ENCODE assay signal across 8 cellular contexts in genomic region chr14:50083467-50084337, GRCh38. TPM values are rescaled to one million over a fixed set of nuclear protein-coding genes. Genes with fewer than 3 reads are reported as not detected.
DNase-seq lines count a peak whose midpoint lies in the region; ATAC-seq and TF ChIP-seq lines count a peak whose summit lies in the region.

No MANE protein-coding gene starts in this region.

- no peaks in the 10 kb centered on the region for H3K9me3 Mint-ChIP-seq in activated CD4-positive, alpha-beta T cell treated with anti-CD3 and anti-CD28 coated beads for 36 hours (ENCODE audit: low read depth)

- peaks cover 10% of the 10 kb centered on the region for H3K36me3 Mint-ChIP-seq in activated CD4-positive, alpha-beta T cell treated with anti-CD3 and anti-CD28 coated beads for 36 hours (ENCODE audit: low read depth)

- no peak for TF ChIP-seq EP300 in suprapubic skin (IDR thresholded peaks at IDR 0.05)

- peak overlapping the region; percentile 94 for H3K27ac Mint-ChIP-seq in activated CD4-positive, alpha-beta T cell treated with anti-CD3 and anti-CD28 coated beads for 36 hours

- peak overlapping the region; percentile 68 for H3K4me3 Mint-ChIP-seq in activated CD4-positive, alpha-beta T cell treated with anti-CD3 and anti-CD28 coated beads for 36 hours

- POLR2A ChIA-PET in activated CD4-positive, alpha-beta T cell treated with anti-CD3 and anti-CD28 coated beads for 36 hours (lab: Charles Lee): interaction anchor here (0.6 to 3.7 kb wide), 20 partner anchors 12 to 225 kb away, joined by 3 to 65 read pairs (median 4); no protein-coding TSS in a partner anchor

- no peak for TF ChIP-seq POLR2A in esophagus squamous epithelium (IDR thresholded peaks at IDR 0.05)
- no peak for TF ChIP-seq POLR2A in suprapubic skin (IDR thresholded peaks at IDR 0.05)

- WGBS in esophagus squamous epithelium, 2 donors: 74 to 81% methylated on average over 9 to 15 of the region's 17 CpGs
- WGBS in suprapubic skin: 74% methylated on average over 16 of the region's 17 CpGs

- peaks cover 83% of the 10 kb centered on the region for H3K4me1 Mint-ChIP-seq in activated CD4-positive, alpha-beta T cell treated with anti-CD3 and anti-CD28 coated beads for 36 hours

- no peaks in the 10 kb centered on the region for H3K27me3 Mint-ChIP-seq in activated CD4-positive, alpha-beta T cell treated with anti-CD3 and anti-CD28 coated beads for 36 hours

- H3K9me3 ChIP-seq in esophagus squamous epithelium: no peaks in the 10 kb centered on the region
- no peaks in the 10 kb centered on the region for H3K9me3 ChIP-seq in suprapubic skin

- CTCF ChIA-PET in activated CD4-positive, alpha-beta T cell treated with anti-CD3 and anti-CD28 coated beads for 36 hours (lab: Charles Lee): interaction anchor here (0.6 to 3.4 kb wide), 12 partner anchors 17 to 440 kb away, joined by 3 to 32 read pairs (median 8); no protein-coding TSS in a partner anchor

- H3K27me3 ChIP-seq in esophagus squamous epithelium (no peaks in the 10 kb centered on the region), suprapubic skin (no peaks in the 10 kb centered on the region)

- H3K4me3 ChIP-seq in esophagus squamous epithelium: no peak overlapping the region
- H3K4me3 ChIP-seq in suprapubic skin: no peak overlapping the region

- H3K36me3 ChIP-seq in esophagus squamous epithelium: peaks cover 0 to 4% (median 0%) of the 10 kb centered on the region in 3 donors
- no peaks in the 10 kb centered on the region for H3K36me3 ChIP-seq in suprapubic skin

- intact Hi-C loops in activated CD4-positive, alpha-beta T cell treated with anti-CD3 and anti-CD28 coated beads for 36 hours (cut with DNase I, micrococcal nuclease): loop anchor here (1.0 to 2.0 kb wide), 13 partner anchors 13 to 315 kb away; partner anchors contain the start of genes ARF6 (in 1 of the 2) and KLHDC2 (in 1 of the 2)
- intact Hi-C loops in esophagus squamous epithelium (cut with DNase I): no loop called here

- ATAC-seq in GM18517 (IDR thresholded peaks at IDR 0.05; ENCODE audit: unreplicated experiment) (peak; percentile 38), HG02938 (IDR thresholded peaks at IDR 0.05; ENCODE audit: unreplicated experiment) (peak; percentile 31)
- ATAC-seq in activated CD4-positive, alpha-beta T cell treated with anti-CD3 and anti-CD28 coated beads for 36 hours: peak; percentile 75

- H3K4me1 ChIP-seq in esophagus squamous epithelium: peaks cover 0 to 34% (median 15%) of the 10 kb centered on the region in 3 donors
- peaks cover 27% of the 10 kb centered on the region for H3K4me1 ChIP-seq in suprapubic skin

- no peak for TF ChIP-seq CTCF in esophagus squamous epithelium (IDR thresholded peaks at IDR 0.05)
- no peak for TF ChIP-seq CTCF in suprapubic skin (IDR thresholded peaks at IDR 0.05)
- TF ChIP-seq CTCF in GM10266 (IDR thresholded peaks at IDR 0.05; ENCODE audit: control insufficient read depth, insufficient read depth, low read depth, missing control alignments): no peak

- DNase-seq in activated CD4-positive, alpha-beta T cell treated with anti-CD3 and anti-CD28 coated beads for 36 hours: peak; percentile 80
- DNase-seq in esophagus squamous epithelium (lab: John Stamatoyannopoulos, UW): no peak
- DNase-seq in suprapubic skin (ENCODE audit: low spot score in 2 of 2): no peak
- no peak for DNase-seq in NCI-H446 treated with DMSO at 0.1 percent for 48 hours (lab: John Stamatoyannopoulos, UW)
- DNase-seq in NCI-H2107 treated with DMSO at 0.1 percent for 48 hours (lab: John Stamatoyannopoulos, UW; ENCODE audit: unreplicated experiment): no peak
- no peak for DNase-seq in GM10266 (ENCODE audit: extremely low spot score)

- peak overlapping the region in 3 of 4 donors; percentile 79 to 83 (median 82) for H3K27ac ChIP-seq in esophagus squamous epithelium
- H3K27ac ChIP-seq in suprapubic skin: peak overlapping the region; percentile 83

RNA-seq across cellular contexts. Expression of gene VCPKMT, which starts 32.7 kb away (rescaled TPM):
- 10 to 100 TPM in 1 of 2 experiments, 1 to 10 TPM in 1; 6.6 to 10.4 TPM for total RNA-seq in activated CD4-positive, alpha-beta T cell treated with anti-CD3 and anti-CD28 coated beads for 36 hours
- total RNA-seq in esophagus squamous epithelium: 1 to 10 TPM; 3.9 to 8.6 (median 4.8) TPM
- 10 to 100 TPM in 3 of 4 donors, 1 to 10 TPM in 1; 8.1 to 12.5 (median 11.9) TPM for total RNA-seq in suprapubic skin
